ENCODE assay signal across 8 cellular contexts in the genomic region with DNA sequence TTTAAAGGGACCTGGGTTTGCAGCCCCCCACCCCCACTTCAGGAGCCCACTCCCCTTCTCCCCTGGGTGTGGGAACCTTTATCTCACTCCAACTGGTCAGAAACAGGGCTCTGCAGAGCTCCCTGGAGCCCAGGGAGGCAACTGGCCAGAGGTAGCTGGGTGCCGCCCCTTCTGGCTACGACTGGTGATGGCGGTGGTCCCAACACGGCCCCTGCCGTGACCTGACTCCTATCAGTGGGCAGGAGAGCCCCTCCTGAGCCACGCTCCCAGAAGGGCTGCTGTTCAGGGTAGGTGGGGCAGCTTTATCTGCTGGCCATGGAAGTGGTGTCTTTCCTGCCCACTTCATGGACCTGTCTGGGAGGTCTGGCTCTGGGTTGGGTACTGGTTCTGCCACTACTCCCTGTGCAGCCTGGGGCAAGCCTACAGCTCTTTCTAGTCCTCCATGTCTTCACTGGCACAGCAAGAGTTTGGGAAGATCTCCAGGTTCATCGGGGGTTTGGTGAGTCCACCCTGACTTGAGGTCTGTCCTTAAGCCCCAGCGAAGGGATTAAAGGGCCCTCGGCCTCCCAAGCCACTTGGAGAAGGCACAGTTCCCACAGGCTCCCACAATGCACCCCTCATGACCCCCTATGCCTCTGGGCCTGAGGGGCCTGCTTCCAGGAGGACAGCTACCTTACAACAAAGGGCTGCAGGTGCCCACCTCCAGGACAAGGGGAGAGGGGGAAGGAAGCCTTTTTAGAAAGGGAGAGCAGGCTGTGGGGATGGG. TPM values are rescaled to one million over a fixed set of nuclear protein-coding genes. Genes with fewer than 3 reads are reported as not detected.
DNase-seq lines count a peak whose midpoint lies in the region; ATAC-seq and TF ChIP-seq lines count a peak whose summit lies in the region.

No MANE protein-coding gene starts in this region.

- TF ChIP-seq CTCF in HEK293 (tag by site-specific recombination; IDR thresholded peaks at IDR 0.05), result no peak
- no peak for TF ChIP-seq CTCF in body of pancreas (IDR thresholded peaks at IDR 0.05)
- no peak for TF ChIP-seq CTCF in liver (IDR thresholded peaks at IDR 0.05; ENCODE audit: low read depth, low read length, missing input control)
- TF ChIP-seq CTCF in GM13977 (IDR thresholded peaks at IDR 0.05; ENCODE audit: extremely low read depth, insufficient read depth, missing control alignments), result no peak

- DNase-seq in body of pancreas (no peak), NAMALWA (ENCODE audit: low spot score) (no peak), NOMO-1 (lab: John Stamatoyannopoulos, UW; ENCODE audit: unreplicated experiment in 2 of 2) (no peak), HT-29 (ENCODE audit: low spot score) (no peak), GM13977 (ENCODE audit: low spot score) (no peak)
- no peak for DNase-seq in stimulated activated effector memory CD8-positive, alpha-beta T cell treated with anti-CD3 and anti-CD28 coated beads, Interleukin-12 subunit alpha, Interleukin-12 subunit beta, amount 100 ng/mL, for 72 hours (ENCODE audit: low spot score in 2 of 2)

- no peak overlapping the region for H3K4me3 Mint-ChIP-seq in stimulated activated effector memory CD8-positive, alpha-beta T cell treated with anti-CD3 and anti-CD28 coated beads, Interleukin-12 subunit alpha, Interleukin-12 subunit beta, amount 100 ng/mL, for 72 hours

- peak overlapping the region; percentile 29 for H3K27ac Mint-ChIP-seq in stimulated activated effector memory CD8-positive, alpha-beta T cell treated with anti-CD3 and anti-CD28 coated beads, Interleukin-12 subunit alpha, Interleukin-12 subunit beta, amount 100 ng/mL, for 72 hours

- peaks cover 42% of the 10 kb centered on the region for H3K4me1 Mint-ChIP-seq in stimulated activated effector memory CD8-positive, alpha-beta T cell treated with anti-CD3 and anti-CD28 coated beads, Interleukin-12 subunit alpha, Interleukin-12 subunit beta, amount 100 ng/mL, for 72 hours

- no peak overlapping the region for H3K4me3 ChIP-seq in HEK293 (ENCODE audit: low read depth, low read length)
- no peak overlapping the region for H3K4me3 ChIP-seq in body of pancreas
- H3K4me3 ChIP-seq in liver (ENCODE audit: low read depth in 1 of 3, low read length in 3 of 3), result no peak overlapping the region

- H3K9ac ChIP-seq in liver (ENCODE audit: low read depth in 1 of 2, low read length in 2 of 2), result peak overlapping the region in 1 of 2 donors; percentile 8

- H3K9me3 Mint-ChIP-seq in stimulated activated effector memory CD8-positive, alpha-beta T cell treated with anti-CD3 and anti-CD28 coated beads, Interleukin-12 subunit alpha, Interleukin-12 subunit beta, amount 100 ng/mL, for 72 hours, result no peaks in the 10 kb centered on the region

- POLR2A ChIA-PET in HEK293 (lab: Yijun Ruan, JAX), result interaction anchor here (0.6 to 2.2 kb wide), 6 partner anchors 13 to 240 kb away, joined by 3 to 8 read pairs (median 5); no protein-coding TSS in a partner anchor

- peaks cover 11% of the 10 kb centered on the region for H3K36me3 Mint-ChIP-seq in stimulated activated effector memory CD8-positive, alpha-beta T cell treated with anti-CD3 and anti-CD28 coated beads, Interleukin-12 subunit alpha, Interleukin-12 subunit beta, amount 100 ng/mL, for 72 hours

- H3K27me3 ChIP-seq in body of pancreas, result no peaks in the 10 kb centered on the region
- no peaks in the 10 kb centered on the region for H3K27me3 ChIP-seq in liver (ENCODE audit: control insufficient read depth in 4 of 4, insufficient read depth in 4 of 4, low read length in 3 of 4)

- in situ Hi-C loops in GM13977 (cut with MboI; ENCODE audit: low pct_unique_long_range_greater_than_20kb, low sequenced_read_pairs, unreplicated experiment), result no loop called here

- no peak for TF ChIP-seq POLR2A in body of pancreas (IDR thresholded peaks at IDR 0.05)

- CTCF ChIA-PET in HEK293 (lab: Yijun Ruan, JAX), result interaction anchor here (0.6 kb wide), 1 partner anchor 187 kb away, joined by 3 read pairs; no protein-coding TSS in a partner anchor

- 41 to 60% methylated on average over 1 to 8 of the region's 9 CpGs for WGBS in body of pancreas, 2 donors
- 86% methylated on average over 9 of the region's 9 CpGs for WGBS in liver

- intact Hi-C loops in body of pancreas (cut with DNase I), result no loop called here

- no peak for TF ChIP-seq RAD21 in liver (IDR thresholded peaks at IDR 0.05)

- H3K36me3 ChIP-seq in HEK293 (ENCODE audit: control insufficient read depth in 2 of 2, insufficient read depth in 1 of 2, low read length in 2 of 2) (peaks cover 0 to 3% of the 10 kb centered on the region in 2 experiments; a peak in 1 of 3 replicates), body of pancreas (replicated peaks in 1 of 2; ENCODE audit: insufficient read depth in 1 of 2, low read depth in 2 of 2) (no peaks in the 10 kb centered on the region), liver (ENCODE audit: control insufficient read depth in 4 of 4, insufficient read depth in 3 of 4, low read depth in 1 of 4, low read length in 3 of 4) (no peaks in the 10 kb centered on the region)

- H3K4me1 ChIP-seq in HEK293 (ENCODE audit: control insufficient read depth, insufficient read depth, low read length) (peaks cover 17% of the 10 kb centered on the region), body of pancreas (peaks cover 58% of the 10 kb centered on the region), liver (ENCODE audit: control insufficient read depth in 4 of 4, insufficient read depth in 4 of 4, low read length in 3 of 4) (peaks cover 17 to 40% (median 32%) of the 10 kb centered on the region in 4 donors)

- no peak for ATAC-seq in body of pancreas
- no peak for ATAC-seq in stimulated activated effector memory CD8-positive, alpha-beta T cell treated with anti-CD3 and anti-CD28 coated beads, Interleukin-12 subunit alpha, Interleukin-12 subunit beta, amount 100 ng/mL, for 72 hours

- H3K9me3 ChIP-seq in HEK293 (ENCODE audit: control insufficient read depth, insufficient read depth, low read depth, low read length), result no peaks in the 10 kb centered on the region
- no peaks in the 10 kb centered on the region for H3K9me3 ChIP-seq in body of pancreas
- no peaks in the 10 kb centered on the region for H3K9me3 ChIP-seq in liver (ENCODE audit: control insufficient read depth in 4 of 4, low read length in 3 of 4)

- no peak overlapping the region for H3K27ac ChIP-seq in HEK293 (ENCODE audit: extremely low read depth, low read depth, low read length)
- peak overlapping the region; percentile 98 to 100 (median 100) for H3K27ac ChIP-seq in body of pancreas
- peak overlapping the region; percentile 97 to 100 for H3K27ac ChIP-seq in liver (ENCODE audit: low read depth in 1 of 2, low read length in 2 of 2)

TF ChIP-seq in HEK293, 187 proteins besides CTCF, POLR2A, EP300 and RAD21:
- TF ChIP-seq ZNF19 (tag by site-specific recombination; IDR thresholded peaks at IDR 0.05; ENCODE audit: low read depth), result no peak
- 0 out of 2 replicates have a peak, but pooled peaks have one; percentile 9 for TF ChIP-seq GLIS1 (tag by site-specific recombination; IDR thresholded peaks at IDR 0.05)

TF ChIP-seq in liver, 16 proteins besides CTCF, POLR2A, EP300 and RAD21 (continues in another document):
- TF ChIP-seq, protein P1, sequence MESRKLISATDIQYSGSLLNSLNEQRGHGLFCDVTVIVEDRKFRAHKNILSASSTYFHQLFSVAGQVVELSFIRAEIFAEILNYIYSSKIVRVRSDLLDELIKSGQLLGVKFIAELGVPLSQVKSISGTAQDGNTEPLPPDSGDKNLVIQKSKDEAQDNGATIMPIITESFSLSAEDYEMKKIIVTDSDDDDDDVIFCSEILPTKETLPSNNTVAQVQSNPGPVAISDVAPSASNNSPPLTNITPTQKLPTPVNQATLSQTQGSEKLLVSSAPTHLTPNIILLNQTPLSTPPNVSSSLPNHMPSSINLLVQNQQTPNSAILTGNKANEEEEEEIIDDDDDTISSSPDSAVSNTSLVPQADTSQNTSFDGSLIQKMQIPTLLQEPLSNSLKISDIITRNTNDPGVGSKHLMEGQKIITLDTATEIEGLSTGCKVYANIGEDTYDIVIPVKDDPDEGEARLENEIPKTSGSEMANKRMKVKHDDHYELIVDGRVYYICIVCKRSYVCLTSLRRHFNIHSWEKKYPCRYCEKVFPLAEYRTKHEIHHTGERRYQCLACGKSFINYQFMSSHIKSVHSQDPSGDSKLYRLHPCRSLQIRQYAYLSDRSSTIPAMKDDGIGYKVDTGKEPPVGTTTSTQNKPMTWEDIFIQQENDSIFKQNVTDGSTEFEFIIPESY (IDR thresholded peaks at IDR 0.05), result no peak
- TF ChIP-seq FOXA2 (IDR thresholded peaks at IDR 0.05) (no peak), TAF1 (conservative IDR thresholded peaks at IDR 0.05) (no peak), HNF4A (conservative IDR thresholded peaks at IDR 0.05) (no peak), EGR1 (IDR thresholded peaks at IDR 0.05; ENCODE audit: low read depth in 2 of 2) (no peak), GABPA (IDR thresholded peaks at IDR 0.05 in 1 of 2, conservative IDR thresholded peaks at IDR 0.05 in 1 of 2) (no peak), YY1 (IDR thresholded peaks at IDR 0.05) (no peak), HNF4G (IDR thresholded peaks at IDR 0.05) (no peak)
- TF ChIP-seq, protein P2, sequence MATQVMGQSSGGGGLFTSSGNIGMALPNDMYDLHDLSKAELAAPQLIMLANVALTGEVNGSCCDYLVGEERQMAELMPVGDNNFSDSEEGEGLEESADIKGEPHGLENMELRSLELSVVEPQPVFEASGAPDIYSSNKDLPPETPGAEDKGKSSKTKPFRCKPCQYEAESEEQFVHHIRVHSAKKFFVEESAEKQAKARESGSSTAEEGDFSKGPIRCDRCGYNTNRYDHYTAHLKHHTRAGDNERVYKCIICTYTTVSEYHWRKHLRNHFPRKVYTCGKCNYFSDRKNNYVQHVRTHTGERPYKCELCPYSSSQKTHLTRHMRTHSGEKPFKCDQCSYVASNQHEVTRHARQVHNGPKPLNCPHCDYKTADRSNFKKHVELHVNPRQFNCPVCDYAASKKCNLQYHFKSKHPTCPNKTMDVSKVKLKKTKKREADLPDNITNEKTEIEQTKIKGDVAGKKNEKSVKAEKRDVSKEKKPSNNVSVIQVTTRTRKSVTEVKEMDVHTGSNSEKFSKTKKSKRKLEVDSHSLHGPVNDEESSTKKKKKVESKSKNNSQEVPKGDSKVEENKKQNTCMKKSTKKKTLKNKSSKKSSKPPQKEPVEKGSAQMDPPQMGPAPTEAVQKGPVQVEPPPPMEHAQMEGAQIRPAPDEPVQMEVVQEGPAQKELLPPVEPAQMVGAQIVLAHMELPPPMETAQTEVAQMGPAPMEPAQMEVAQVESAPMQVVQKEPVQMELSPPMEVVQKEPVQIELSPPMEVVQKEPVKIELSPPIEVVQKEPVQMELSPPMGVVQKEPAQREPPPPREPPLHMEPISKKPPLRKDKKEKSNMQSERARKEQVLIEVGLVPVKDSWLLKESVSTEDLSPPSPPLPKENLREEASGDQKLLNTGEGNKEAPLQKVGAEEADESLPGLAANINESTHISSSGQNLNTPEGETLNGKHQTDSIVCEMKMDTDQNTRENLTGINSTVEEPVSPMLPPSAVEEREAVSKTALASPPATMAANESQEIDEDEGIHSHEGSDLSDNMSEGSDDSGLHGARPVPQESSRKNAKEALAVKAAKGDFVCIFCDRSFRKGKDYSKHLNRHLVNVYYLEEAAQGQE (IDR thresholded peaks at IDR 0.05), result no peak

RNA-seq across cellular contexts. Expression of a gene that starts 5.5 kb away (rescaled TPM):
- total RNA-seq in body of pancreas (10 to 100 TPM; 22.3 to 88.0 TPM), liver (100 to 1,000 TPM in 1 of 2 donors, 10 to 100 TPM in 1; 66.8 to 133 TPM)
- 100 to 1,000 TPM in 1 of 2 donors, 10 to 100 TPM in 1; 74.0 to 127 TPM for polyA plus RNA-seq in liver
- total RNA-seq in HT-29 (2014; rRNA removed; shearing (Covaris generic)), result 296 and 304 TPM in 2 replicates
